19 cellular contexts compared by ENCODE assay signal in the genomic region with DNA sequence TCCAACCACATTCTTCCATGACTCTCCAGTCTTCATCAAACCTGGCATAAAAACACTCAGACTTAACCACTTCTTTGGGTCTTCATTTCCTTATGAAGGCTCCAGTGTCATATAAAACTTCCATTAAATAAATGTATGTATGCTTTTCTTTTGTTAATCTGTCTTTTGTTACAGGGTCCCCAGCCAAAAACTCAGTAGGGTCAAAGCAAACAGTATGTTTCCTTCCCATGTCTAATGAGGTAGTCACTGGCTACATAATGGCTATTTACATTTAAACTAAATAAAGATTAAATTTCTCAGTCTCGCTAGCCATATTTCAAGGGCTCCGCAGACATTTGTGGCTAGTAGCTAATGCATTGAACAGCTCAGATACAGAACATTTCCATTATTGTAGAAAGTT. TPM values are rescaled to one million over a fixed set of nuclear protein-coding genes. Genes with fewer than 3 reads are reported as not detected.
DNase-seq lines count a peak whose midpoint lies in the region; ATAC-seq and TF ChIP-seq lines count a peak whose summit lies in the region.
"Had no signal": no experiment of that assay in that cellular context is flagged by ENCODE, and none has a peak within 500 bp of the region (broad histone marks: within the 10 kb centered on the region; RNA-seq: fewer than 3 reads in every experiment).

No MANE protein-coding gene starts in this region.

- H3K36me3 Mint-ChIP-seq in chondrocyte (ENCODE audit: low read depth) (no peaks in the 10 kb centered on the region), Calu3 (ENCODE audit: insufficient read depth, unreplicated experiment) (no peaks in the 10 kb centered on the region)
- H3K36me3 Mint-ChIP-seq: CD8-positive, alpha-beta memory T cell had no signal

- CTCF ChIA-PET in Calu3 (lab: Charles Lee), result interaction anchor here (0.8 kb wide), 1 partner anchor 598 kb away, joined by 3 read pairs; no protein-coding TSS in a partner anchor

- no peak for TF ChIP-seq CTCF in chondrocyte (IDR thresholded peaks at IDR 0.05)
- TF ChIP-seq CTCF in Calu3 (IDR thresholded peaks at IDR 0.05; ENCODE audit: unreplicated experiment), result no peak
- no peak for TF ChIP-seq CTCF in esophagus muscularis mucosa (IDR thresholded peaks at IDR 0.05)

- H3K36me3 ChIP-seq in esophagus muscularis mucosa, result no peaks in the 10 kb centered on the region
- H3K36me3 ChIP-seq: BLaER1 treated with 17β-estradiol and CSF1 and Interleukin-3, amounts not matched to agents 10 nM and 100 nM; SJCRH30 had no signal

- BruUV-seq in Calu3 (replicated peaks; lab: Mats Ljungman, UMichigan), result no TSS peak

- H3K4me1 Mint-ChIP-seq in chondrocyte (ENCODE audit: low read depth), result no peaks in the 10 kb centered on the region
- no peaks in the 10 kb centered on the region for H3K4me1 Mint-ChIP-seq in Calu3 (ENCODE audit: low read depth, unreplicated experiment)

- H3K9me3 ChIP-seq in esophagus muscularis mucosa, result no peaks in the 10 kb centered on the region
- H3K9me3 ChIP-seq: BLaER1 treated with 17β-estradiol and CSF1 and Interleukin-3, amounts not matched to agents 10 nM and 100 nM; SJCRH30 had no signal

- H3K9me3 Mint-ChIP-seq in chondrocyte (ENCODE audit: low read depth) (peaks cover 6% of the 10 kb centered on the region), Calu3 (ENCODE audit: low read depth, unreplicated experiment) (no peaks in the 10 kb centered on the region)
- H3K9me3 Mint-ChIP-seq: CD8-positive, alpha-beta memory T cell had no signal

- TF ChIP-seq POLR2A in esophagus muscularis mucosa (IDR thresholded peaks at IDR 0.05; ENCODE audit: low read depth), result no peak

- WGBS in esophagus muscularis mucosa, result 89% methylated on average over 2 of the region's 2 CpGs

- H3K27me3 Mint-ChIP-seq in chondrocyte (ENCODE audit: low read depth) (peaks cover 44% of the 10 kb centered on the region), Calu3 (ENCODE audit: unreplicated experiment) (peaks cover 40% of the 10 kb centered on the region)

- H3K27ac Mint-ChIP-seq in chondrocyte (ENCODE audit: unreplicated experiment), result no peak overlapping the region
- no peak overlapping the region for H3K27ac Mint-ChIP-seq in Calu3 (ENCODE audit: unreplicated experiment)
- H3K27ac Mint-ChIP-seq: CD8-positive, alpha-beta memory T cell had no signal

- H3K27ac ChIP-seq in esophagus muscularis mucosa (replicated peaks in 1 of 4), result no peak overlapping the region
- H3K27ac ChIP-seq: BLaER1 treated with 17β-estradiol and CSF1 and Interleukin-3, amounts not matched to agents 10 nM and 100 nM; PC-9; SJCRH30 had no signal

- H3K4me1 ChIP-seq in esophagus muscularis mucosa, result no peaks in the 10 kb centered on the region
- H3K4me1 ChIP-seq: BLaER1 treated with 17β-estradiol and CSF1 and Interleukin-3, amounts not matched to agents 10 nM and 100 nM; SJCRH30 had no signal

- H3K4me3 ChIP-seq in esophagus muscularis mucosa, result no peak overlapping the region
- H3K4me3 ChIP-seq: BLaER1 treated with 17β-estradiol and CSF1 and Interleukin-3, amounts not matched to agents 10 nM and 100 nM; PC-9; SJCRH30 had no signal

- DNase-seq in COR-L47 (lab: John Stamatoyannopoulos, UW), result peak; percentile 23
- DNase-seq in NCI-H128 (lab: John Stamatoyannopoulos, UW; ENCODE audit: unreplicated experiment), result peak; percentile 63
- DNase-seq in NCI-H2081 treated with DMSO at 0.1 percent for 48 hours (lab: John Stamatoyannopoulos, UW), result peak; percentile 90
- DNase-seq in NCI-H774 (lab: John Stamatoyannopoulos, UW), result peak; percentile 41
- no peak for DNase-seq in chondrocyte (ENCODE audit: low spot score)
- no peak for DNase-seq in Calu3
- no peak for DNase-seq in esophagus muscularis mucosa (ENCODE audit: extremely low spot score)
- DNase-seq in left lobe of liver (ENCODE audit: low spot score), result no peak
- DNase-seq: CD8-positive, alpha-beta memory T cell; DMS 273 treated with DMSO at 0.1 percent for 48 hours; KG1; NCI-H2171; NCI-H524; PC-9; SJCRH30; T-helper 2 cell had no signal

- H3K27me3 ChIP-seq in esophagus muscularis mucosa, result peaks cover 0 to 7% (median 0%) of the 10 kb centered on the region in 4 donors
- H3K27me3 ChIP-seq: BLaER1 treated with 17β-estradiol and CSF1 and Interleukin-3, amounts not matched to agents 10 nM and 100 nM; SJCRH30 had no signal

- TF ChIP-seq EP300 in esophagus muscularis mucosa (IDR thresholded peaks at IDR 0.05), result no peak

- ATAC-seq in left lobe of liver, result no peak
- ATAC-seq: HepG2 had no signal

- no peak overlapping the region for H3K4me3 Mint-ChIP-seq in chondrocyte (ENCODE audit: unreplicated experiment)
- H3K4me3 Mint-ChIP-seq in Calu3 (ENCODE audit: low read depth, unreplicated experiment), result no peak overlapping the region
- H3K4me3 Mint-ChIP-seq: CD8-positive, alpha-beta memory T cell had no signal

- intact Hi-C loops in Calu3 (cut with micrococcal nuclease; ENCODE audit: unreplicated experiment) (loop anchor here (5.0 kb wide), 2 partner anchors 730 to 1610 kb away; no protein-coding TSS in a partner anchor), esophagus muscularis mucosa (cut with DNase I) (loop anchor here (2.0 to 5.0 kb wide), 2 partner anchors 598 to 665 kb away; no protein-coding TSS in a partner anchor)

RNA-seq across cellular contexts. Expression of gene STAB2, which starts 40.1 kb away (rescaled TPM):
- total RNA-seq in chondrocyte (not detected in 3 replicates), Calu3 (2022) (not detected in 2 replicates), esophagus muscularis mucosa (under 1 TPM in 3 of 4 donors, not detected in 1; under 0.01 to 0.50 (median 0.29) TPM), left lobe of liver (15.1 TPM)
- total RNA-seq: CD8-positive, alpha-beta memory T cell; H1; HepG2; PC-9 had no signal

RNA-seq across cellular contexts. Expression of gene C12orf42, which starts 51.2 kb away (rescaled TPM):
- total RNA-seq in chondrocyte (not detected in 3 replicates), Calu3 (2022) (not detected in 2 replicates), esophagus muscularis mucosa (not detected), left lobe of liver (not detected)
- total RNA-seq: H1, HepG2, PC-9, SJCRH30 had no signal

Comparison
In these comparisons a context has a peak if more than half of its experiments do, and no peak if none do; other contexts are left out.
1. DNase-seq: peak in COR-L47 (single experiment), NCI-H128 (single experiment), NCI-H2081 treated with DMSO at 0.1 percent for 48 hours (single experiment) and NCI-H774 (single experiment); none in chondrocyte (single experiment), Calu3 (single experiment), esophagus muscularis mucosa (single experiment) and left lobe of liver (single experiment).
2. RNA of gene STAB2, which starts 40.1 kb away (total RNA-seq): 15.1 TPM in left lobe of liver (single experiment); under 0.01 to 0.50 TPM in esophagus muscularis mucosa, not detected in chondrocyte and not detected in Calu3; every median in the first group is over 10 times any median in the second.